In the genomic region with DNA sequence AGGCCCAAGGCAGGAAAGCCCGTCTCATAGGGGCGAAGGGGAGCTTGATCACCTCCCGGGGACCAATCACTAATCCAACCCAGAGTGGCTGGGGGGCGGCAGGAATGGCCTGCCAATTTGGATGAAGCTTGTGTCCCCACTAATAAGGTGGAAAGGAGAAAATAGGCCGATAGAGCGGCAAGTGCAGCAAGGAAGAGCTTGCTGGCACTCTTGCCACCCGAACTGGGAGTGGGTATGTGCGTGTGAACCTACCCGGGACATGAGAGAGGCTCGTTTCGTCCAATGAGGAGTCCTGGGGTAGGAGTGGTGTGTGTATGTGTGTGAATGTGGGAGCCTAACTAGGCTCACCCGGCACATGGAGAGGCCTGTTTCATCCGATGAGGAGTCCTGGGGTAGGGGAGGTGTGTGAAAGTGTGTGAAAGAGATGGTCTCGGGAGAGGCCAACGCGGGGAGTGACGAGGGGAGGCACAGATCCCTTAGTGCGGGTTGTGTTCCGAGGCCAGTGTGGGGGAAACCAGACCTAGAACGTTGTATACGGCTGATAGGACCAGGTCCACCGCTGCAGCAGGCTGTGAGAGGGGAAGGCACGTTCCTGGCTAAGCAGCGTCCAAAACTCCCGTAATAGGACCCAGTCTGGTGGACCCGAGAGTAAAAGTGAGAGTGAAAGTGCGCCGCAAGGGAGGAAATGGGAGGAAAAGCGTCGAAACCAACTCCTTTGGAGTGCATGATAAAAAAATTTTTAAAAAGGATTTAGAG, we compare ENCODE assay signal across 8 cellular contexts. TPM values are rescaled to one million over a fixed set of nuclear protein-coding genes. Genes with fewer than 3 reads are reported as not detected.
A peak's percentile ranks its signal among the peaks of the same experiment; 100 is the strongest.
DNase-seq lines count a peak whose midpoint lies in the region; ATAC-seq lines count a peak whose summit lies in the region.

No MANE protein-coding gene starts in this region.

- no peak overlapping the region for H3K4me3 Mint-ChIP-seq in central memory CD8-positive, alpha-beta T cell

- H3K27me3 Mint-ChIP-seq in central memory CD8-positive, alpha-beta T cell, result no peaks in the 10 kb centered on the region

- no peaks in the 10 kb centered on the region for H3K9me3 Mint-ChIP-seq in central memory CD8-positive, alpha-beta T cell

- no peaks in the 10 kb centered on the region for H3K27me3 ChIP-seq in SJSA1 (replicated peaks)

- H3K27ac ChIP-seq in SJSA1, result peak overlapping the region; percentile 76

- H3K36me3 Mint-ChIP-seq in central memory CD8-positive, alpha-beta T cell (ENCODE audit: insufficient read depth), result no peaks in the 10 kb centered on the region

- H3K4me3 ChIP-seq in SJSA1, result peak overlapping the region; percentile 37

- H3K27ac Mint-ChIP-seq in central memory CD8-positive, alpha-beta T cell (ENCODE audit: low read depth), result no peak overlapping the region

- ATAC-seq in central memory CD8-positive, alpha-beta T cell (replicated peaks; ENCODE audit: extremely low read depth, poor library complexity, severe bottlenecking), result peak; percentile 48
- no peak for ATAC-seq in GM18517 (IDR thresholded peaks at IDR 0.05; ENCODE audit: unreplicated experiment)
- no peak for ATAC-seq in HG03521 (IDR thresholded peaks at IDR 0.05; ENCODE audit: unreplicated experiment)

- H3K9me3 ChIP-seq in SJSA1 (replicated peaks), result no peaks in the 10 kb centered on the region

- H3K4me1 Mint-ChIP-seq in central memory CD8-positive, alpha-beta T cell, result no peaks in the 10 kb centered on the region

- no peaks in the 10 kb centered on the region for H3K36me3 ChIP-seq in SJSA1

- DNase-seq in GM03348 (ENCODE audit: low spot score), result peak; percentile 69
- peak in 1 of 2 experiments; percentile 58 for DNase-seq in SJSA1 (ENCODE audit: low read depth in 1 of 2, low spot score in 2 of 2)
- no peak for DNase-seq in central memory CD8-positive, alpha-beta T cell (ENCODE audit: low spot score in 2 of 2)
- DNase-seq in left kidney (ENCODE audit: low read depth, low spot score), result peak; percentile 70
- DNase-seq in stimulated activated CD4-positive, alpha-beta T cell treated with anti-CD3 and anti-CD28 coated beads, Interleukin-4, amount 100 ng/mL, for 1 hour, result peak; percentile 32
- DNase-seq in middle frontal gyrus (ENCODE audit: extremely low spot score, low spot score), result no peak

- H3K4me1 ChIP-seq in SJSA1 (replicated peaks), result peaks cover 11% of the 10 kb centered on the region

RNA-seq across cellular contexts. Expression of gene SELENOI, which starts 47.1 kb away (rescaled TPM):
- 10.1 and 17.6 TPM in 2 replicates for total RNA-seq in SJSA1 (2014; rRNA removed; shearing (Covaris generic))

RNA-seq across cellular contexts. Expression of gene ADGRF3, which starts 47.8 kb away (rescaled TPM):
- 0.18 and 1.1 TPM in 2 replicates for total RNA-seq in SJSA1 (2014; rRNA removed; shearing (Covaris generic))

RNA-seq across cellular contexts. Expression of gene HADHB, which starts 54.1 kb away (rescaled TPM):
- total RNA-seq in SJSA1 (2014; rRNA removed; shearing (Covaris generic)), result 73.0 and 74.3 TPM in 2 replicates

RNA-seq across cellular contexts. Expression of gene HADHA, which starts 54.4 kb away (rescaled TPM):
- total RNA-seq in SJSA1 (2014; rRNA removed; shearing (Covaris generic)), result 111 and 114 TPM in 2 replicates

Comparison
In these comparisons a context has a peak if more than half of its experiments do, and no peak if none do; other contexts are left out.
1. DNase-seq: peak in GM03348 (single experiment), left kidney (single experiment) and stimulated activated CD4-positive, alpha-beta T cell treated with anti-CD3 and anti-CD28 coated beads, Interleukin-4, amount 100 ng/mL, for 1 hour (single experiment); none in central memory CD8-positive, alpha-beta T cell (0 of 2) and middle frontal gyrus (single experiment).